8 cellular contexts compared by ENCODE assay signal in genomic region chr12:52004042-52004648, GRCh38. TPM values are rescaled to one million over a fixed set of nuclear protein-coding genes. Genes with fewer than 3 reads are reported as not detected.
DNase-seq lines count a peak whose midpoint lies in the region; ATAC-seq, FAIRE-seq and TF ChIP-seq lines count a peak whose summit lies in the region.

No MANE protein-coding gene starts in this region.

- H3K4me1 ChIP-seq in thyroid gland, result peaks cover 7 to 10% of the 10 kb centered on the region in 2 donors

- ATAC-seq in GM18873 (IDR thresholded peaks at IDR 0.05; ENCODE audit: low FRiP score, unreplicated experiment), result no peak

- peak; percentile 2 for DNase-seq in NCI-H1105 treated with DMSO at 0.1 percent for 48 hours (lab: John Stamatoyannopoulos, UW)
- peak; percentile 38 for DNase-seq in amniotic epithelial cell (ENCODE audit: low read depth)
- peak; percentile 83 for DNase-seq in iPS-NIHi7 (ENCODE audit: extremely low spot score)
- DNase-seq in thyroid gland, result peak; percentile 56 to 59
- no peak for DNase-seq in effector CD4-positive, alpha-beta T cell
- no peak for DNase-seq in activated CD8-positive, alpha-beta memory T cell treated with anti-CD3 and anti-CD28 coated beads for 24 hours

- no peaks in the 10 kb centered on the region for H3K27me3 ChIP-seq in thyroid gland

- no peaks in the 10 kb centered on the region for H3K9me3 ChIP-seq in thyroid gland

- H3K36me3 ChIP-seq in thyroid gland, result no peaks in the 10 kb centered on the region

- peak; percentile 89 for FAIRE-seq in G401.6 (lab: Jason Lieb, UNC)

- no peak for TF ChIP-seq POLR2A in thyroid gland (IDR thresholded peaks at IDR 0.05)

- TF ChIP-seq CTCF in thyroid gland (IDR thresholded peaks at IDR 0.05), result peak; percentile 22 to 64 (median 50)

- H3K4me3 ChIP-seq in thyroid gland (replicated peaks in 1 of 3), result no peak overlapping the region

- intact Hi-C loops in thyroid gland (cut with DNase I), result no loop called here

- no peak overlapping the region for H3K27ac ChIP-seq in thyroid gland

- WGBS in thyroid gland, 2 donors, result 59 to 60% methylated on average over 5 of the region's 5 CpGs

RNA-seq across cellular contexts. Expression of gene TAMALIN, which starts 2.6 kb away (rescaled TPM):
- 10 to 100 TPM in 3 of 4 donors, 1 to 10 TPM in 1; 9.8 to 20.8 (median 14.5) TPM for total RNA-seq in thyroid gland

RNA-seq across cellular contexts. Expression of gene NR4A1, which starts 47.1 kb away (rescaled TPM):
- 100 to 1,000 TPM in 1 of 4 donors, 10 to 100 TPM in 3; 46.3 to 156 (median 83.5) TPM for total RNA-seq in thyroid gland

RNA-seq across cellular contexts. Expression of gene ACVR1B, which starts 52.6 kb away (rescaled TPM):
- total RNA-seq in thyroid gland, result 10 to 100 TPM; 13.7 to 19.9 (median 19.2) TPM

Comparison
In these comparisons a context has a peak if more than half of its experiments do, and no peak if none do; other contexts are left out.
1. DNase-seq: peak in NCI-H1105 treated with DMSO at 0.1 percent for 48 hours (single experiment), amniotic epithelial cell (single experiment), iPS-NIHi7 (single experiment) and thyroid gland (2 of 2); none in effector CD4-positive, alpha-beta T cell (single experiment) and activated CD8-positive, alpha-beta memory T cell treated with anti-CD3 and anti-CD28 coated beads for 24 hours (single experiment).